ENCODE assay signal across 16 cellular contexts in the genomic region with DNA sequence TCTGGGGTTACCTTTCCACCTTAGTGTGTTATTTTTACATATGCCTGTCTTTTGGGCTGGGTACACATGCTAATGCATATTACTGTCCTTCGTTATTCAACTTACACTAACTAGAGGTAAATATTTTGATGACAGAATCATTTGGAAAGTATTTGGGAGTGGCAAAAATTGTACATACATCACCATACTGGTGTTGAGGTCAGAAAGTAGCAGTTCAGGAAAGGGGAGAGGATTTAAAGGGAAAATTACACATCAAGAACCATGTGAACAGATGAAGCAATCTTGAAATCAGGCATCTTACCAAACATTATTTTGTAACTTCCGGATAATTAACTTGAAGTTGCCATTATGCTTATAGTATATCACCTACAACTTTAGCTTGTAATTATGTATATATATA.
"Had no signal": no experiment of that assay in that cellular context is flagged by ENCODE, and none has a peak within 500 bp of the region (broad histone marks: within the 10 kb centered on the region; RNA-seq: fewer than 3 reads in every experiment).

No MANE protein-coding gene starts in this region.

- H3K4me3 ChIP-seq: colonic mucosa, right atrium auricular region, thyroid gland, uterus had no signal

- ATAC-seq: natural killer cell treated with Interleukin-12 subunit alpha and Interleukin-12 subunit beta and Interleukin-15 and Interleukin-18, amount 100 ng/mL, for 72 hours; stimulated activated naive B cell treated with anti-CD40 and anti-IgM and Interleukin-4, amounts not matched to agents 10 μg/mL and 1 μg/mL and 100 μg/mL, for 72 hours; T-cell had no signal

- H3K36me3 ChIP-seq: colonic mucosa, right atrium auricular region, thyroid gland, uterus had no signal

- H3K9me3 ChIP-seq: colonic mucosa, right atrium auricular region, thyroid gland, uterus had no signal

- DNase-seq: activated CD4-positive, alpha-beta T cell treated with anti-CD3 and anti-CD28 coated beads, Interleukin-2, amount 50 U/mL, for 48 hours; activated naive CD4-positive, alpha-beta T cell treated with anti-CD3 and anti-CD28 coated beads, Interleukin-2, amount 10 ng/mL, durations not matched to agents 7 days and 5 days; activated T-cell treated with anti-CD3 and anti-CD28 coated beads, Interleukin-2, amount 50 U/mL, for 24 hours; caudate nucleus; colonic mucosa; hypothalamus; mesendoderm; stimulated activated CD4-positive, alpha-beta T cell treated with anti-CD3 and anti-CD28 coated beads, Interleukin-15, amount 100 ng/mL, for 24 hours; stimulated activated CD4-positive, alpha-beta T cell treated with anti-CD3 and anti-CD28 coated beads, Interleukin-4, amount 100 ng/mL, for 1 hour; stimulated activated naive B cell treated with anti-CD40 and anti-IgM and Interleukin-4, amounts not matched to agents 10 μg/mL and 1 μg/mL and 100 μg/mL, for 72 hours; T-cell; T1000; thyroid gland; uterus had no signal

- H3K4me1 ChIP-seq: colonic mucosa, right atrium auricular region, thyroid gland, uterus had no signal
